In the genomic region with DNA sequence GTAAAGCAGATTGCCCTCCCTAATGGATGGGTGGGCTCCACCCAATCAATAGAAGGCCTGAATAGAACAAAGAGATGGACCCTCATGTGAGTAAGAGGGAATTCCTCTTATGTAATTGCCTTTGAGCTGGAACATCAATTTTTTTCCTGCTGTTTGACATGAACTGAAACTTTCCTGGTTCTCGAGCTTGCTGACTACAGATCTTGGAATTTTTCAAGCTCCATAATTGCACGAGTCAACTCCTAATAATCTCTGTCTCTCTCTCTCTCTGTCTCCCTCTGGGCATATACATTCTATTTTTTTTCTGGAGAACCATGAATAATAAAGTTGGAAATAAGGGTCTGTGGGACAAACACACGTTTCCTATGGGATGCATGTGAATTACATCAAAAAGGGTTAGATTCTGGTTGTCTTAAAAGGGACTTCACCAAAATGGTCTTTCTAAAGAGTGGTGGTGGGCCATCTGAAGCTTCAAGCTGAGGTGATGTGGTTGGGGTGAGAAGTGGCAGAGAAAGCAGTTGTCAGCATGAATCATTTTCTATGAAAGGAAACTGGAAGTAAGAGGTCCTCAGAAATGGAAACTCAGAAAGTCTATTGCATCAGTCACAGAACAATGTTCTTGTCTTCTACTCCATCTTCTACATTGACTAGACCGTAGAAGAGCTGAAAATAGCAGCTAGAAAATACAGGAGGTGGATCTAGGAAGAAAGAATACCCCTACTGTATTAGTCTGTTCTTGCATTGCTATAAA, we compare ENCODE assay signal across 8 cellular contexts. TPM values are rescaled to one million over a fixed set of nuclear protein-coding genes. Genes with fewer than 3 reads are reported as not detected.
A peak's percentile ranks its signal among the peaks of the same experiment; 100 is the strongest.
DNase-seq lines count a peak whose midpoint lies in the region; ATAC-seq lines count a peak whose summit lies in the region.

No MANE protein-coding gene starts in this region.

- peak; percentile 37 for DNase-seq in RPMI7951 (ENCODE audit: low read depth)
- peak; percentile 20 for DNase-seq in iris pigment epithelial cell (ENCODE audit: low read depth)
- DNase-seq in LoVo (ENCODE audit: low spot score), result no peak
- DNase-seq in COLO668 (lab: John Stamatoyannopoulos, UW; ENCODE audit: unreplicated experiment), result no peak
- DNase-seq in cardiac septum (ENCODE audit: low spot score), result no peak

- ATAC-seq in GM18499 (IDR thresholded peaks at IDR 0.05; ENCODE audit: insufficient read depth, unreplicated experiment) (peak; percentile 72), HG02610 (IDR thresholded peaks at IDR 0.05; ENCODE audit: unreplicated experiment) (peak; percentile 79), GM21360 (IDR thresholded peaks at IDR 0.05; ENCODE audit: unreplicated experiment) (no peak)

- intact Hi-C loops in cardiac septum (cut with DNase I), result loop anchor here (5.0 kb wide), 1 partner anchor 51 kb away; a partner anchor contains a TSS

RNA-seq across cellular contexts. Expression of a gene that starts 47.0 kb away (rescaled TPM):
- 3.6 and 4.9 TPM in 2 replicates for total RNA-seq in RPMI7951 (2014; rRNA removed; shearing (Covaris generic))
- total RNA-seq in cardiac septum, result 67.4 TPM

RNA-seq across cellular contexts. Expression of a gene that starts 51.3 kb away (rescaled TPM):
- 27.9 and 34.0 TPM in 2 replicates for total RNA-seq in RPMI7951 (2014; rRNA removed; shearing (Covaris generic))
- 39.0 TPM for total RNA-seq in cardiac septum

Comparison
In these comparisons a context has a peak if more than half of its experiments do, and no peak if none do; other contexts are left out.
1. DNase-seq: peak in RPMI7951 (single experiment) and iris pigment epithelial cell (single experiment); none in LoVo (single experiment), COLO668 (single experiment) and cardiac septum (single experiment).
2. RNA of a gene that starts 47.0 kb away (total RNA-seq): 67.4 TPM in cardiac septum (single experiment); 3.6 to 4.9 TPM in RPMI7951; every median in the first group is over 10 times any median in the second.